ENCODE assay signal across 9 cellular contexts in the genomic region with DNA sequence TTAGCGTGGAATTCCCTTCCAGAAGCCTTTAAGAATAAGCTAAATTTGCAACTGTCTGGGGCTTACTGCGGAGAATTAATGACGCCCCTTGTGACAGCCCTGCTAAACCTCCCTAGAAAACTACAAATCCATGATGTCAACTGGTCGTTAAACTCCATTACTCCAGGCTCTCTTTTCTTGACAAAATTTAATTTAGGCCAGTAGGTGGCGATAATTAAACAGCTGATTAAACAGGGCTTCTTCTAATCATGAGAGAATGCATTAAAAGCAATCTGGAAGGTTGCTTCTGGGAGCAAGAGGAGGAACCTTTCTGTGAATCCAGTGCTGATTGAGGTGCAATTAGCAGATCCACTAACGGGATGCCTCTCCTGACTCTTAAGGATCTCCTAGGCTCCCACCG. TPM values are rescaled to one million over a fixed set of nuclear protein-coding genes. Genes with fewer than 3 reads are reported as not detected.
A peak's percentile ranks its signal among the peaks of the same experiment; 100 is the strongest.
DNase-seq lines count a peak whose midpoint lies in the region; ATAC-seq, FAIRE-seq and TF ChIP-seq lines count a peak whose summit lies in the region.
"Had no signal": no experiment of that assay in that cellular context is flagged by ENCODE, and none has a peak within 500 bp of the region (broad histone marks: within the 10 kb centered on the region; RNA-seq: fewer than 3 reads in every experiment).

No MANE protein-coding gene starts in this region.

- H3K9me3 Mint-ChIP-seq in activated CD4-positive, alpha-beta memory T cell treated with anti-CD3 and anti-CD28 coated beads for 36 hours = no peaks in the 10 kb centered on the region
- H3K9me3 Mint-ChIP-seq: IgD-negative memory B cell had no signal

- peak; percentile 89 for TF ChIP-seq RAD21 in neural cell (conservative IDR thresholded peaks at IDR 0.05)

- intact Hi-C loops in activated CD4-positive, alpha-beta memory T cell treated with anti-CD3 and anti-CD28 coated beads for 36 hours (cut with micrococcal nuclease) = loop anchor here (1.0 kb wide), 1 partner anchor 114 kb away; no protein-coding TSS in a partner anchor

- H3K9ac ChIP-seq in neural cell (ENCODE audit: low read length) = no peak overlapping the region

- H3K27me3 Mint-ChIP-seq in activated CD4-positive, alpha-beta memory T cell treated with anti-CD3 and anti-CD28 coated beads for 36 hours = peaks cover 13% of the 10 kb centered on the region

- peaks cover under 1% of the 10 kb centered on the region for H3K4me1 Mint-ChIP-seq in activated CD4-positive, alpha-beta memory T cell treated with anti-CD3 and anti-CD28 coated beads for 36 hours (ENCODE audit: low read depth)

- H3K4me3 Mint-ChIP-seq in activated CD4-positive, alpha-beta memory T cell treated with anti-CD3 and anti-CD28 coated beads for 36 hours = no peak overlapping the region
- H3K4me3 Mint-ChIP-seq: IgD-negative memory B cell had no signal

- no peaks in the 10 kb centered on the region for H3K27me3 ChIP-seq in neural cell (ENCODE audit: insufficient read depth, low read depth, low read length)

- CTCF ChIA-PET in activated CD4-positive, alpha-beta memory T cell treated with anti-CD3 and anti-CD28 coated beads for 36 hours (lab: Charles Lee) = interaction anchor here (0.6 to 6.2 kb wide), 20 partner anchors 11 to 843 kb away, joined by 3 to 53 read pairs (median 4); a partner anchor contains a TSS

- no peak overlapping the region for H3K27ac ChIP-seq in neural cell (ENCODE audit: low read length)

- no peak overlapping the region for H3K4me2 ChIP-seq in neural cell (ENCODE audit: low read length)

- TF ChIP-seq POLR2A in erythroblast (IDR thresholded peaks at IDR 0.05; ENCODE audit: low read length) = no peak

- no peaks in the 10 kb centered on the region for H3K36me3 ChIP-seq in neural cell (ENCODE audit: insufficient read depth, low read length)

- H3F3A ChIP-seq in neural cell (ENCODE audit: insufficient read depth, low read length, poor library complexity, severe bottlenecking) = no peaks in the 10 kb centered on the region

- no peak overlapping the region for H2AFZ ChIP-seq in neural cell (ENCODE audit: low read depth, low read length)

- ATAC-seq in HG03378 (IDR thresholded peaks at IDR 0.05; ENCODE audit: unreplicated experiment) = no peak

- peak; percentile 86 for TF ChIP-seq CTCF in neural cell (IDR thresholded peaks at IDR 0.05; ENCODE audit: poor library complexity, severe bottlenecking)

- in situ Hi-C loops in KBM-7 (cut with MboI; ENCODE audit: low pct_unique_long_range_greater_than_20kb, low sequenced_read_pairs) = loop anchor here (25.0 kb wide), 1 partner anchor 820 kb away; no protein-coding TSS in a partner anchor

- H3K4me3 ChIP-seq in neural cell (ENCODE audit: low read length) = no peak overlapping the region

- H3K9me3 ChIP-seq in neural cell (ENCODE audit: low read length) = no peaks in the 10 kb centered on the region

- H4K20me1 ChIP-seq in neural cell (ENCODE audit: insufficient read depth) = no peaks in the 10 kb centered on the region

- DNase-seq in COLO829 (ENCODE audit: low spot score) (peak; percentile 51), KBM-7 (peak; percentile 67), RCC 7860 (ENCODE audit: low spot score) (peak; percentile 18), erythroblast (lab: John Stamatoyannopoulos, UW) (peak; percentile 25 to 51), mucosa of gallbladder (ENCODE audit: low spot score) (no peak)
- DNase-seq in activated CD4-positive, alpha-beta memory T cell treated with anti-CD3 and anti-CD28 coated beads for 36 hours = no peak

- no peak overlapping the region for H3K27ac Mint-ChIP-seq in activated CD4-positive, alpha-beta memory T cell treated with anti-CD3 and anti-CD28 coated beads for 36 hours
- H3K27ac Mint-ChIP-seq: IgD-negative memory B cell had no signal

- H3K36me3 Mint-ChIP-seq in activated CD4-positive, alpha-beta memory T cell treated with anti-CD3 and anti-CD28 coated beads for 36 hours = no peaks in the 10 kb centered on the region

- FAIRE-seq in RCC 7860 (lab: Jason Lieb, UNC) = peak; percentile 25

- no peaks in the 10 kb centered on the region for H3K79me2 ChIP-seq in neural cell (replicated peaks; ENCODE audit: insufficient read depth, low read length)

- POLR2A ChIA-PET in activated CD4-positive, alpha-beta memory T cell treated with anti-CD3 and anti-CD28 coated beads for 36 hours (lab: Charles Lee) = no interaction called here

- TF ChIP-seq EP300 in neural cell (conservative IDR thresholded peaks at IDR 0.05; ENCODE audit: poor library complexity, severe bottlenecking) = no peak

- H3K9me2 ChIP-seq in neural cell (ENCODE audit: insufficient read depth, low read length) = no peaks in the 10 kb centered on the region

TF ChIP-seq in neural cell, 6 proteins besides CTCF, POLR2A, EP300 and RAD21:
- TF ChIP-seq SMC3 (conservative IDR thresholded peaks at IDR 0.05; ENCODE audit: poor library complexity) = peak; percentile 94
- TF ChIP-seq EZH2 (IDR thresholded peaks at IDR 0.05; ENCODE audit: borderline replicate concordance, insufficient read depth, low read length, poor library complexity, severe bottlenecking) = no peak
- TF ChIP-seq MXI1 (conservative IDR thresholded peaks at IDR 0.05; ENCODE audit: poor library complexity, severe bottlenecking) = no peak
TF ChIP-seq in neural cell: peak in this region for 1.

RNA-seq across cellular contexts. Expression of a gene that starts 8.1 kb away (rescaled TPM):
- polyA plus RNA-seq in neural cell = 249 and 255 TPM in 2 replicates
- 131 and 156 TPM in 2 replicates for polyA minus RNA-seq in neural cell
- total RNA-seq in mucosa of gallbladder = 27.0 TPM
- total RNA-seq in activated CD4-positive, alpha-beta memory T cell treated with anti-CD3 and anti-CD28 coated beads for 36 hours = 10 to 100 TPM; 39.9 to 45.0 TPM

Comparison
In these comparisons a context has a peak if more than half of its experiments do, and no peak if none do; other contexts are left out.
1. DNase-seq: peak in COLO829 (single experiment), KBM-7 (single experiment), RCC 7860 (single experiment) and erythroblast (2 of 2); none in mucosa of gallbladder (single experiment) and activated CD4-positive, alpha-beta memory T cell treated with anti-CD3 and anti-CD28 coated beads for 36 hours (single experiment).